Comparison of ENCODE assay signal across 11 cellular contexts in genomic region chr4:169252339-169253086, GRCh38. TPM values are rescaled to one million over a fixed set of nuclear protein-coding genes. Genes with fewer than 3 reads are reported as not detected.
DNase-seq lines count a peak whose midpoint lies in the region; ATAC-seq and TF ChIP-seq lines count a peak whose summit lies in the region.
"Had no signal": no experiment of that assay in that cellular context is flagged by ENCODE, and none has a peak within 500 bp of the region (broad histone marks: within the 10 kb centered on the region; RNA-seq: fewer than 3 reads in every experiment).

No MANE protein-coding gene starts in this region.

- ATAC-seq in GM19467 (IDR thresholded peaks at IDR 0.05; ENCODE audit: unreplicated experiment) (peak; percentile 79), HG03460 (IDR thresholded peaks at IDR 0.05; ENCODE audit: unreplicated experiment) (peak; percentile 80), gastrocnemius medialis (peak in 1 of 2 donors; percentile 17)
- ATAC-seq: right cardiac atrium had no signal

- TF ChIP-seq POLR2A in gastrocnemius medialis (IDR thresholded peaks at IDR 0.05): no peak

- no peaks in the 10 kb centered on the region for H3K9me3 Mint-ChIP-seq in activated CD4-positive, alpha-beta memory T cell treated with anti-CD3 and anti-CD28 coated beads, Interleukin-2, amount 10 ng/mL, durations not matched to agents 7 days and 5 days
- H3K9me3 Mint-ChIP-seq: stimulated activated naive CD8-positive, alpha-beta T cell treated with anti-CD3 and anti-CD28 coated beads, Interleukin-15, Interleukin-2, amounts not matched to agents 100 ng/mL and 50 ng/mL, for 24 hours had no signal

- peaks cover 21 to 39% of the 10 kb centered on the region in 2 donors for H3K4me1 ChIP-seq in gastrocnemius medialis

- H3K4me1 Mint-ChIP-seq in activated CD4-positive, alpha-beta memory T cell treated with anti-CD3 and anti-CD28 coated beads, Interleukin-2, amount 10 ng/mL, durations not matched to agents 7 days and 5 days: no peaks in the 10 kb centered on the region

- H3K27ac ChIP-seq in caudate nucleus (ENCODE audit: low read depth, low read length) (peak overlapping the region; percentile 0), gastrocnemius medialis (peak overlapping the region in 3 of 4 donors; percentile 2 to 50 (median 32)), WERI-Rb-1 (no peak overlapping the region)

- DNase-seq in caudate nucleus (lab: John Stamatoyannopoulos, UW): no peak
- no peak for DNase-seq in gastrocnemius medialis
- DNase-seq in activated CD4-positive, alpha-beta memory T cell treated with anti-CD3 and anti-CD28 coated beads, Interleukin-2, amount 10 ng/mL, durations not matched to agents 7 days and 5 days: no peak
- no peak for DNase-seq in GM03348 (ENCODE audit: low spot score)
- no peak for DNase-seq in SW 1271 (lab: John Stamatoyannopoulos, UW)
- DNase-seq in WERI-Rb-1: no peak
- DNase-seq: right cardiac atrium had no signal

- H3K27me3 ChIP-seq in gastrocnemius medialis (no peaks in the 10 kb centered on the region), WERI-Rb-1 (ENCODE audit: insufficient read depth, low read depth, severe bottlenecking) (no peaks in the 10 kb centered on the region)
- H3K27me3 ChIP-seq: adrenal gland had no signal

- H3K36me3 Mint-ChIP-seq in activated CD4-positive, alpha-beta memory T cell treated with anti-CD3 and anti-CD28 coated beads, Interleukin-2, amount 10 ng/mL, durations not matched to agents 7 days and 5 days (ENCODE audit: low read depth): no peaks in the 10 kb centered on the region

- POLR2A ChIA-PET in activated CD4-positive, alpha-beta memory T cell treated with anti-CD3 and anti-CD28 coated beads, Interleukin-2, amount 10 ng/mL, durations not matched to agents 7 days and 5 days (lab: Charles Lee): no interaction called here

- in situ Hi-C loops in gastrocnemius medialis (cut with MboI; ENCODE audit: low sequenced_read_pairs in 4 of 4): loop anchor here in 1 of 4 donors (25.0 kb wide), 1 partner anchor 240 kb away; the partner anchor contains the start of gene CBR4

- no peak overlapping the region for H3K27ac Mint-ChIP-seq in activated CD4-positive, alpha-beta memory T cell treated with anti-CD3 and anti-CD28 coated beads, Interleukin-2, amount 10 ng/mL, durations not matched to agents 7 days and 5 days
- H3K27ac Mint-ChIP-seq: stimulated activated naive CD8-positive, alpha-beta T cell treated with anti-CD3 and anti-CD28 coated beads, Interleukin-15, Interleukin-2, amounts not matched to agents 100 ng/mL and 50 ng/mL, for 24 hours had no signal

- H3K9me3 ChIP-seq in gastrocnemius medialis: no peaks in the 10 kb centered on the region
- no peaks in the 10 kb centered on the region for H3K9me3 ChIP-seq in WERI-Rb-1 (ENCODE audit: severe bottlenecking)
- H3K9me3 ChIP-seq: adrenal gland had no signal

- CTCF ChIA-PET in activated CD4-positive, alpha-beta memory T cell treated with anti-CD3 and anti-CD28 coated beads, Interleukin-2, amount 10 ng/mL, durations not matched to agents 7 days and 5 days (lab: Charles Lee): no interaction called here

- intact Hi-C loops in gastrocnemius medialis (cut with DNase I; ENCODE audit: low total_unique reads): no loop called here

- peaks cover 7% of the 10 kb centered on the region for H3K27me3 Mint-ChIP-seq in activated CD4-positive, alpha-beta memory T cell treated with anti-CD3 and anti-CD28 coated beads, Interleukin-2, amount 10 ng/mL, durations not matched to agents 7 days and 5 days
- H3K27me3 Mint-ChIP-seq: stimulated activated naive CD8-positive, alpha-beta T cell treated with anti-CD3 and anti-CD28 coated beads, Interleukin-15, Interleukin-2, amounts not matched to agents 100 ng/mL and 50 ng/mL, for 24 hours had no signal

- H3K4me3 Mint-ChIP-seq in activated CD4-positive, alpha-beta memory T cell treated with anti-CD3 and anti-CD28 coated beads, Interleukin-2, amount 10 ng/mL, durations not matched to agents 7 days and 5 days: no peak overlapping the region
- H3K4me3 Mint-ChIP-seq: stimulated activated naive CD8-positive, alpha-beta T cell treated with anti-CD3 and anti-CD28 coated beads, Interleukin-15, Interleukin-2, amounts not matched to agents 100 ng/mL and 50 ng/mL, for 24 hours had no signal

- H3K4me3 ChIP-seq in gastrocnemius medialis (no peak overlapping the region), WERI-Rb-1 (ENCODE audit: low read depth, low read length) (no peak overlapping the region)
- H3K4me3 ChIP-seq: adrenal gland had no signal

- TF ChIP-seq CTCF in gastrocnemius medialis (IDR thresholded peaks at IDR 0.05 in 4 of 5, conservative IDR thresholded peaks at IDR 0.05 in 1 of 5): no peak
- no peak for TF ChIP-seq CTCF in WERI-Rb-1 (IDR thresholded peaks at IDR 0.05; ENCODE audit: low read depth, low read length)

- H3K36me3 ChIP-seq in gastrocnemius medialis (no peaks in the 10 kb centered on the region), WERI-Rb-1 (no peaks in the 10 kb centered on the region)
- H3K36me3 ChIP-seq: adrenal gland had no signal

RNA-seq across cellular contexts. Expression of gene SH3RF1, which starts 18.2 kb away (rescaled TPM):
- 10 to 100 TPM; 12.6 to 27.0 (median 13.4) TPM for total RNA-seq in gastrocnemius medialis
- total RNA-seq in activated CD4-positive, alpha-beta memory T cell treated with anti-CD3 and anti-CD28 coated beads, Interleukin-2, amount 10 ng/mL, durations not matched to agents 7 days and 5 days: under 1 TPM in 1 of 2 experiments, not detected in 1; 0.23 TPM

Comparison
In these comparisons a context has a peak if more than half of its experiments do, and no peak if none do; other contexts are left out.
1. RNA of gene SH3RF1, which starts 18.2 kb away (total RNA-seq): 12.6 to 27.0 TPM in gastrocnemius medialis; 0.23 TPM in activated CD4-positive, alpha-beta memory T cell treated with anti-CD3 and anti-CD28 coated beads, Interleukin-2, amount 10 ng/mL, durations not matched to agents 7 days and 5 days; every median in the first group is over 10 times any median in the second.